28 cellular contexts compared by ENCODE assay signal in genomic region chr2:133789743-133790142, GRCh38.
DNase-seq lines count a peak whose midpoint lies in the region; ATAC-seq, FAIRE-seq and TF ChIP-seq lines count a peak whose summit lies in the region.
"Had no signal": no experiment of that assay in that cellular context is flagged by ENCODE, and none has a peak within 500 bp of the region (broad histone marks: within the 10 kb centered on the region; RNA-seq: fewer than 3 reads in every experiment).

No MANE protein-coding gene starts in this region.

- no peaks in the 10 kb centered on the region for H3K79me1 ChIP-seq in H1 (ENCODE audit: low read depth, low read length)

- no peak overlapping the region for H2BK12ac ChIP-seq in H1 (ENCODE audit: low read depth, low read length)

- H2AFZ ChIP-seq in H1 (ENCODE audit: low read length): 0 out of 2 replicates have a peak overlapping the region, but pooled peaks have one; percentile 27

- peaks cover 34% of the 10 kb centered on the region for H3K36me3 Mint-ChIP-seq in HFFc6 (ENCODE audit: low read depth)
- H3K36me3 Mint-ChIP-seq: activated CD4-positive, alpha-beta memory T cell treated with anti-CD3 and anti-CD28 coated beads for 36 hours; mesothelial cell of epicardium had no signal

- H2BK120ac ChIP-seq in H1 (replicated peaks; ENCODE audit: low read depth, low read length): no peak overlapping the region

- H3K4me1 Mint-ChIP-seq in HFFc6 (ENCODE audit: low read depth): peaks cover 56% of the 10 kb centered on the region
- H3K4me1 Mint-ChIP-seq: mesothelial cell of epicardium; naive thymus-derived CD8-positive, alpha-beta T cell had no signal

- H3K9me3 Mint-ChIP-seq in HFFc6: peaks cover 15% of the 10 kb centered on the region

- no peak overlapping the region for H4K8ac ChIP-seq in H1 (ENCODE audit: extremely low read depth, insufficient read depth, low read length)

- no peak overlapping the region for H3K4me2 ChIP-seq in H1 (ENCODE audit: insufficient read depth in 1 of 2, low read depth in 2 of 2, low read length in 2 of 2)

- no peak overlapping the region for H3K23ac ChIP-seq in H1 (ENCODE audit: insufficient read length)

- CTCF ChIA-PET in H1 (lab: Charles Lee; ENCODE audit: partially characterized antibody): interaction anchor here (1.4 kb wide), 1 partner anchor 10 kb away, joined by 6 read pairs; no protein-coding TSS in a partner anchor

- no peaks in the 10 kb centered on the region for H3K79me2 ChIP-seq in H1 (ENCODE audit: control insufficient read depth in 1 of 2, insufficient read depth in 2 of 2, low read length in 2 of 2)

- in situ Hi-C loops in KBM-7 (cut with MboI; ENCODE audit: low pct_unique_long_range_greater_than_20kb, low sequenced_read_pairs): no loop called here

- H3K4me1 ChIP-seq in H1 (replicated peaks in 1 of 4; ENCODE audit: control insufficient read depth in 3 of 4, insufficient read depth in 4 of 4, low read length in 3 of 4) (no peaks in the 10 kb centered on the region), mucosa of descending colon (ENCODE audit: low read depth) (no peaks in the 10 kb centered on the region), left ventricle myocardium inferior (no peaks in the 10 kb centered on the region)
- H3K4me1 ChIP-seq: esophagus squamous epithelium had no signal

- H2AK5ac ChIP-seq in H1 (ENCODE audit: low read depth, low read length): no peak overlapping the region

- H3K14ac ChIP-seq in H1 (ENCODE audit: insufficient read length): no peak overlapping the region

- no peaks in the 10 kb centered on the region; a peak in 1 of 4 replicates for H3K9me3 ChIP-seq in H1 (ENCODE audit: insufficient read depth in 2 of 2, low read depth in 1 of 2, low read length in 1 of 2)
- H3K9me3 ChIP-seq in mucosa of descending colon: peaks cover 5% of the 10 kb centered on the region
- peaks cover 17% of the 10 kb centered on the region for H3K9me3 ChIP-seq in left ventricle myocardium inferior (replicated peaks)

- no peak for TF ChIP-seq CTCF in HFFc6 (IDR thresholded peaks at IDR 0.05)
- no peak for TF ChIP-seq CTCF in H1 (IDR thresholded peaks at IDR 0.05; ENCODE audit: control extremely low read depth in 1 of 3, insufficient read depth in 1 of 3, low read depth in 1 of 3, low read length in 3 of 3)
- no peak for TF ChIP-seq CTCF in mucosa of descending colon (IDR thresholded peaks at IDR 0.05)
- TF ChIP-seq CTCF in left ventricle myocardium inferior (IDR thresholded peaks at IDR 0.05; ENCODE audit: borderline replicate concordance): no peak

- H3K56ac ChIP-seq in H1 (replicated peaks; ENCODE audit: insufficient read length, low read depth, low read length): no peak overlapping the region

- FAIRE-seq in H1 (lab: Jason Lieb, UNC): no peak
- FAIRE-seq: endometrium, frontal cortex, GM12878, TTC549 had no signal

- no peak overlapping the region for H3K9ac ChIP-seq in H1 (replicated peaks in 1 of 4; ENCODE audit: extremely low read depth in 1 of 4, low read depth in 3 of 4, low read length in 3 of 4)

- H3K4me3 ChIP-seq in H1 (ENCODE audit: extremely low read depth in 1 of 4, insufficient read depth in 2 of 4, low read depth in 3 of 4, low read length in 4 of 4): no peak overlapping the region
- no peak overlapping the region for H3K4me3 ChIP-seq in mucosa of descending colon
- no peak overlapping the region for H3K4me3 ChIP-seq in left ventricle myocardium inferior
- H3K4me3 ChIP-seq: esophagus squamous epithelium, GM12878 had no signal

- no peak overlapping the region for H2BK20ac ChIP-seq in H1 (ENCODE audit: low read length)

- TF ChIP-seq POLR2A in H1 (IDR thresholded peaks at IDR 0.05; ENCODE audit: control extremely low read depth in 1 of 2, low read depth in 2 of 2, low read length in 2 of 2): no peak

- H3K4me3 Mint-ChIP-seq in HFFc6: no peak overlapping the region
- H3K4me3 Mint-ChIP-seq: activated CD4-positive, alpha-beta memory T cell treated with anti-CD3 and anti-CD28 coated beads for 36 hours; dendritic cell treated with granulocyte-macrophage colony-stimulating factor and Interleukin-4, amounts not matched to agents 40 ng/mL and 50 ng/mL, for 4 days; mesothelial cell of epicardium; naive thymus-derived CD8-positive, alpha-beta T cell had no signal

- intact Hi-C loops in mucosa of descending colon (cut with DNase I, micrococcal nuclease): no loop called here
- intact Hi-C loops in left ventricle myocardium inferior (cut with micrococcal nuclease): no loop called here

- no peak for DNase-seq in HFFc6
- peak; percentile 39 for DNase-seq in NCI-H345 treated with DMSO at 0.1 percent for 48 hours (lab: John Stamatoyannopoulos, UW; ENCODE audit: unreplicated experiment)
- no peak for DNase-seq in H1 (ENCODE audit: low read depth in 1 of 2, low spot score in 2 of 2)
- DNase-seq in mucosa of descending colon: peak in 2 of 3 donors; percentile 22 to 36
- DNase-seq in left ventricle myocardium inferior: no peak
- no peak for DNase-seq in HUDEP-2 (lab: John Stamatoyannopoulos, UW; ENCODE audit: unreplicated experiment in 76 of 76)
- DNase-seq in KBM-7: no peak
- DNase-seq: activated CD4-positive, alpha-beta memory T cell treated with anti-CD3 and anti-CD28 coated beads for 36 hours; activated CD8-positive, alpha-beta memory T cell treated with anti-CD3 and anti-CD28 coated beads, Interleukin-2, amount 50 U/mL, for 4 hours; activated naive CD4-positive, alpha-beta T cell treated with anti-CD3 and anti-CD28 coated beads, Interleukin-2, amount 50 U/mL, for 16 hours; amniotic stem cell; Calu3; esophagus squamous epithelium; KG1; naive thymus-derived CD8-positive, alpha-beta T cell; NCI-H1436; NCI-H526 treated with DMSO at 0.1 percent for 48 hours; nucleus accumbens; stimulated activated naive CD4-positive, alpha-beta T cell had no signal

- H4K20me1 ChIP-seq in H1 (replicated peaks in 1 of 2; ENCODE audit: control insufficient read depth in 1 of 2, insufficient read depth in 2 of 2, low read length in 2 of 2): no peaks in the 10 kb centered on the region

- 0 out of 7 replicates have a peak, but pooled peaks cover 0 to 2% (median 0%) of the 10 kb centered on the region in 4 experiments for H3K27me3 ChIP-seq in H1 (replicated peaks in 1 of 4; ENCODE audit: control insufficient read depth in 3 of 4, extremely low read depth in 1 of 4, insufficient read depth in 3 of 4, low read length in 3 of 4)
- H3K27me3 ChIP-seq in left ventricle myocardium inferior (ENCODE audit: low read depth): no peaks in the 10 kb centered on the region

- TF ChIP-seq RAD21 in H1 (IDR thresholded peaks at IDR 0.05 in 1 of 2, conservative IDR thresholded peaks at IDR 0.05 in 1 of 2; ENCODE audit: low read depth in 2 of 2, low read length in 2 of 2): no peak

- POLR2A ChIA-PET in H1 (lab: Charles Lee; ENCODE audit: partially characterized antibody): no interaction called here

- H3K27me3 Mint-ChIP-seq in HFFc6 (ENCODE audit: insufficient read depth): no peaks in the 10 kb centered on the region
- H3K27me3 Mint-ChIP-seq: dendritic cell treated with granulocyte-macrophage colony-stimulating factor and Interleukin-4, amounts not matched to agents 40 ng/mL and 50 ng/mL, for 4 days had no signal

- no peak overlapping the region for H3K18ac ChIP-seq in H1 (ENCODE audit: extremely low read depth, low read length)

- H4K91ac ChIP-seq in H1 (replicated peaks; ENCODE audit: insufficient read length, low read length): no peak overlapping the region

- H3K4ac ChIP-seq in H1 (replicated peaks; ENCODE audit: insufficient read length, low read depth, low read length): no peak overlapping the region

- 84% methylated on average over 4 of the region's 4 CpGs; no CpG with 5 or more reads in 1 of the 2 experiments for WGBS in H1 (ENCODE audit: extremely low coverage in 1 of 2, insufficient coverage in 1 of 2, insufficient read length in 1 of 2, insufficient replicate concordance in 2 of 2, low coverage in 1 of 2, low lambda C conversion rate in 2 of 2, missing lambda C conversion rate in 1 of 2), 2 experiments

- no peak for TF ChIP-seq EP300 in H1 (IDR thresholded peaks at IDR 0.05; ENCODE audit: borderline replicate concordance in 1 of 2, low read depth in 2 of 2, low read length in 2 of 2)

- no peaks in the 10 kb centered on the region for H3K23me2 ChIP-seq in H1 (ENCODE audit: low read depth, low read length)

- H3K36me3 ChIP-seq in H1 (ENCODE audit: control insufficient read depth in 2 of 4, insufficient read depth in 4 of 4, low read length in 3 of 4) (no peaks in the 10 kb centered on the region), mucosa of descending colon (ENCODE audit: low read depth) (no peaks in the 10 kb centered on the region), left ventricle myocardium inferior (no peaks in the 10 kb centered on the region)
- H3K36me3 ChIP-seq: esophagus squamous epithelium had no signal

- H4K5ac ChIP-seq in H1 (ENCODE audit: insufficient read length, low read depth, low read length): no peak overlapping the region

- peak overlapping the region; percentile 94 for H3K27ac Mint-ChIP-seq in HFFc6
- H3K27ac Mint-ChIP-seq: activated CD4-positive, alpha-beta memory T cell treated with anti-CD3 and anti-CD28 coated beads for 36 hours; dendritic cell treated with granulocyte-macrophage colony-stimulating factor and Interleukin-4, amounts not matched to agents 40 ng/mL and 50 ng/mL, for 4 days; mesothelial cell of epicardium; naive thymus-derived CD8-positive, alpha-beta T cell had no signal

- H2BK5ac ChIP-seq in H1 (ENCODE audit: low read depth, low read length): no peak overlapping the region

- H2BK15ac ChIP-seq in H1 (ENCODE audit: low read length): no peak overlapping the region

- H3K27ac ChIP-seq in H1 (ENCODE audit: low read depth, low read length) (no peak overlapping the region), left ventricle myocardium inferior (replicated peaks) (no peak overlapping the region)
- H3K27ac ChIP-seq: C4-2B, esophagus squamous epithelium, RWPE1 had no signal

- ATAC-seq in mucosa of descending colon: peak; percentile 13
- ATAC-seq: activated CD4-positive, CD25-positive, alpha-beta regulatory T cell treated with anti-CD3 and anti-CD28 coated beads, Interleukin-2, amount 50 U/mL, for 24 hours; GM12878; naive thymus-derived CD8-positive, alpha-beta T cell had no signal

TF ChIP-seq in H1, 55 proteins besides CTCF, POLR2A, EP300 and RAD21 (continues in another document):
- no peak for TF ChIP-seq HDAC2 (IDR thresholded peaks at IDR 0.05; ENCODE audit: borderline replicate concordance in 1 of 2, low read depth in 2 of 2, low read length in 2 of 2)
- TF ChIP-seq SP1 (IDR thresholded peaks at IDR 0.05; ENCODE audit: low read depth, low read length): no peak
- TF ChIP-seq NANOG (IDR thresholded peaks at IDR 0.05; ENCODE audit: insufficient read depth, low read depth, low read length, poor library complexity, severe bottlenecking): no peak
- TF ChIP-seq YY1 (IDR thresholded peaks at IDR 0.05; ENCODE audit: low read depth, low read length): no peak
- no peak for TF ChIP-seq SP4 (IDR thresholded peaks at IDR 0.05; ENCODE audit: low read length)
- TF ChIP-seq CBX5 (IDR thresholded peaks at IDR 0.05; ENCODE audit: low read depth, low read length): no peak
- TF ChIP-seq TEAD4 (IDR thresholded peaks at IDR 0.05; ENCODE audit: low read depth, low read length): no peak
- TF ChIP-seq GTF2F1 (IDR thresholded peaks at IDR 0.05; ENCODE audit: borderline replicate concordance, low read depth, low read length): no peak
- TF ChIP-seq ZNF274 (IDR thresholded peaks at IDR 0.05; ENCODE audit: borderline replicate concordance, extremely low read depth, low read length): no peak

Comparison
In these comparisons a context has a peak if more than half of its experiments do, and no peak if none do; other contexts are left out.
1. DNase-seq: peak in NCI-H345 treated with DMSO at 0.1 percent for 48 hours (single experiment) and mucosa of descending colon (2 of 3); none in HFFc6 (single experiment), H1 (0 of 2), left ventricle myocardium inferior (single experiment), HUDEP-2 (0 of 76) and KBM-7 (single experiment).